Comparison of ENCODE assay signal across 9 cellular contexts in genomic region chr12:12983420-12984035, GRCh38. TPM values are rescaled to one million over a fixed set of nuclear protein-coding genes. Genes with fewer than 3 reads are reported as not detected.
DNase-seq lines count a peak whose midpoint lies in the region; ATAC-seq and TF ChIP-seq lines count a peak whose summit lies in the region.
"Had no signal": no experiment of that assay in that cellular context is flagged by ENCODE, and none has a peak within 500 bp of the region (broad histone marks: within the 10 kb centered on the region; RNA-seq: fewer than 3 reads in every experiment).

No MANE protein-coding gene starts in this region.

- no peaks in the 10 kb centered on the region for H4K20me1 ChIP-seq in PC-9 (ENCODE audit: insufficient read depth)

- H3K4me2 ChIP-seq in PC-9 = no peak overlapping the region

- H3K4me3 ChIP-seq in AG04450 (ENCODE audit: low read depth, low read length) = no peak overlapping the region
- no peak overlapping the region for H3K4me3 ChIP-seq in PC-9
- H3K4me3 ChIP-seq in epithelial cell of esophagus (ENCODE audit: low read length) = no peak overlapping the region
- H3K4me3 ChIP-seq in muscle layer of colon (ENCODE audit: low read depth in 1 of 2, low read length in 2 of 2) = no peak overlapping the region

- H3K27me3 ChIP-seq in AG04450 (ENCODE audit: control insufficient read depth, insufficient read depth, low read length) (no peaks in the 10 kb centered on the region), PC-9 (ENCODE audit: insufficient read depth, low read depth) (no peaks in the 10 kb centered on the region), muscle layer of colon (ENCODE audit: control insufficient read depth in 1 of 2, insufficient read depth in 2 of 2, low read length in 2 of 2) (no peaks in the 10 kb centered on the region)

- no peaks in the 10 kb centered on the region for H3K9me2 ChIP-seq in PC-9 (ENCODE audit: insufficient read depth)

- H3K4me1 Mint-ChIP-seq in activated CD4-positive, alpha-beta memory T cell treated with anti-CD3 and anti-CD28 coated beads, Interleukin-2, amount 10 ng/mL, durations not matched to agents 7 days and 5 days = no peaks in the 10 kb centered on the region

- H3F3A ChIP-seq in PC-9 (ENCODE audit: insufficient read depth, low read depth) = peaks cover 24% of the 10 kb centered on the region; the same call in 1 of the 2 replicates

- no TSS peak for BruUV-seq in PC-9 (replicated peaks; lab: Mats Ljungman, UMichigan)

- no peak overlapping the region for H3K9ac ChIP-seq in muscle layer of colon (ENCODE audit: low read length)

- no peaks in the 10 kb centered on the region for H3K27me3 Mint-ChIP-seq in activated CD4-positive, alpha-beta memory T cell treated with anti-CD3 and anti-CD28 coated beads, Interleukin-2, amount 10 ng/mL, durations not matched to agents 7 days and 5 days

- no peaks in the 10 kb centered on the region for H3K36me3 Mint-ChIP-seq in activated CD4-positive, alpha-beta memory T cell treated with anti-CD3 and anti-CD28 coated beads, Interleukin-2, amount 10 ng/mL, durations not matched to agents 7 days and 5 days (ENCODE audit: low read depth)

- ATAC-seq in GM18505 (IDR thresholded peaks at IDR 0.05; ENCODE audit: unreplicated experiment) = no peak
- no peak for ATAC-seq in GM21723 (IDR thresholded peaks at IDR 0.05; ENCODE audit: unreplicated experiment)

- CTCF ChIA-PET in AG04450 (lab: Charles Lee) = interaction anchor here (0.6 to 11.5 kb wide), 18 partner anchors 11 to 1184 kb away, joined by 3 to 123 read pairs (median 5); no protein-coding TSS in a partner anchor
- CTCF ChIA-PET in PC-9 (lab: Charles Lee) = interaction anchor here (0.6 to 1.2 kb wide), 6 partner anchors 92 to 262 kb away, joined by 3 to 5 read pairs (median 3); partner anchors contain the start of genes DDX47 and GPRC5A
- CTCF ChIA-PET in activated CD4-positive, alpha-beta memory T cell treated with anti-CD3 and anti-CD28 coated beads, Interleukin-2, amount 10 ng/mL, durations not matched to agents 7 days and 5 days (lab: Charles Lee) = interaction anchor here (1.1 to 3.5 kb wide), 7 partner anchors 9 to 147 kb away, joined by 3 to 17 read pairs (median 5); no protein-coding TSS in a partner anchor

- H3K4me3 Mint-ChIP-seq in activated CD4-positive, alpha-beta memory T cell treated with anti-CD3 and anti-CD28 coated beads, Interleukin-2, amount 10 ng/mL, durations not matched to agents 7 days and 5 days = no peak overlapping the region

- DNase-seq in AG04450 (ENCODE audit: low read depth, low spot score) = no peak
- DNase-seq in PC-9 = peak; percentile 40 to 41
- DNase-seq in epithelial cell of esophagus (ENCODE audit: low read depth) = peak; percentile 63
- no peak for DNase-seq in activated CD4-positive, alpha-beta memory T cell treated with anti-CD3 and anti-CD28 coated beads, Interleukin-2, amount 10 ng/mL, durations not matched to agents 7 days and 5 days

- intact Hi-C loops in PC-9 (cut with micrococcal nuclease; ENCODE audit: unreplicated experiment) = loop anchor here (1.0 to 5.0 kb wide), 5 partner anchors 67 to 606 kb away; partner anchors contain the start of gene GPRC5A

- TF ChIP-seq POLR2A in GM18505 (IDR thresholded peaks at IDR 0.05; ENCODE audit: borderline replicate concordance, extremely low read depth, insufficient read depth, insufficient read length) = no peak

- H3K9me3 ChIP-seq in AG04450 (ENCODE audit: control insufficient read depth, insufficient read depth, low read length) (no peaks in the 10 kb centered on the region), PC-9 (ENCODE audit: insufficient read depth, low read depth) (no peaks in the 10 kb centered on the region), muscle layer of colon (ENCODE audit: low read length) (no peaks in the 10 kb centered on the region)

- H3K4me1 ChIP-seq in PC-9 (replicated peaks; ENCODE audit: insufficient read depth) (peaks cover 21% of the 10 kb centered on the region), muscle layer of colon (ENCODE audit: insufficient read depth, low read length) (peaks cover 19% of the 10 kb centered on the region)

- H3K36me3 ChIP-seq in PC-9 (ENCODE audit: low read depth) (peaks cover 33% of the 10 kb centered on the region; the same call in 1 of the 2 replicates), muscle layer of colon (ENCODE audit: insufficient read depth, low read length) (peaks cover 39% of the 10 kb centered on the region)

- peaks cover 24% of the 10 kb centered on the region for H3K79me2 ChIP-seq in PC-9 (ENCODE audit: low read depth)

- TF ChIP-seq CTCF in AG04450 (IDR thresholded peaks at IDR 0.05; ENCODE audit: low read depth, low read length) (peak; percentile 69), GM12874 (IDR thresholded peaks at IDR 0.05; ENCODE audit: insufficient read depth, low read depth, low read length) (peak; percentile 35; the same call in 1 of the 2 replicates), PC-9 (conservative IDR thresholded peaks at IDR 0.05) (peak; percentile 77), epithelial cell of esophagus (IDR thresholded peaks at IDR 0.05; ENCODE audit: insufficient read depth, low read depth, low read length, missing control alignments) (peak; percentile 78)

- POLR2A ChIA-PET in AG04450 (lab: Yijun Ruan, JAX) = no interaction called here
- POLR2A ChIA-PET in PC-9 (lab: Charles Lee; ENCODE audit: unreplicated experiment) = no interaction called here
- POLR2A ChIA-PET in activated CD4-positive, alpha-beta memory T cell treated with anti-CD3 and anti-CD28 coated beads, Interleukin-2, amount 10 ng/mL, durations not matched to agents 7 days and 5 days (lab: Charles Lee) = no interaction called here

- H2AFZ ChIP-seq in PC-9 = no peak overlapping the region

- H3K9me3 Mint-ChIP-seq in activated CD4-positive, alpha-beta memory T cell treated with anti-CD3 and anti-CD28 coated beads, Interleukin-2, amount 10 ng/mL, durations not matched to agents 7 days and 5 days = no peaks in the 10 kb centered on the region

- H3K27ac ChIP-seq in AG04450 (ENCODE audit: low read depth, low read length) (no peak overlapping the region), PC-9 (no peak overlapping the region), muscle layer of colon (ENCODE audit: low read depth, low read length) (peak overlapping the region; percentile 10)

- H3K27ac Mint-ChIP-seq in activated CD4-positive, alpha-beta memory T cell treated with anti-CD3 and anti-CD28 coated beads, Interleukin-2, amount 10 ng/mL, durations not matched to agents 7 days and 5 days = no peak overlapping the region

RNA-seq across cellular contexts. Expression of gene HEBP1, which starts 16.5 kb away (rescaled TPM):
- polyA plus RNA-seq in AG04450 (2011; rRNA removed) = 57.7 and 76.3 TPM in 2 replicates
- polyA minus RNA-seq in AG04450 (2011; rRNA and poly(A)+ RNA removed) = 51.4 and 68.3 TPM in 2 replicates
- 148 and 195 TPM in 2 replicates for total RNA-seq in PC-9 (2021)
- 10 to 100 TPM; 11.1 to 12.5 TPM for total RNA-seq in activated CD4-positive, alpha-beta memory T cell treated with anti-CD3 and anti-CD28 coated beads, Interleukin-2, amount 10 ng/mL, durations not matched to agents 7 days and 5 days

RNA-seq across cellular contexts. Expression of gene GPRC5D, which starts 31.6 kb away (rescaled TPM):
- polyA plus RNA-seq in AG04450 (2011; rRNA removed) = not detected in 2 replicates
- not detected in 2 replicates for polyA minus RNA-seq in AG04450 (2011; rRNA and poly(A)+ RNA removed)
- total RNA-seq in PC-9 (2021) = not detected in 2 replicates
- total RNA-seq in activated CD4-positive, alpha-beta memory T cell treated with anti-CD3 and anti-CD28 coated beads, Interleukin-2, amount 10 ng/mL, durations not matched to agents 7 days and 5 days = 1 to 10 TPM in 1 of 2 experiments, under 1 TPM in 1; 0.73 to 1.6 TPM
- total RNA-seq: glomerular endothelial cell had no signal

Comparison
In these comparisons a context has a peak if more than half of its experiments do, and no peak if none do; other contexts are left out.
1. DNase-seq: peak in PC-9 (2 of 2) and epithelial cell of esophagus (single experiment); none in AG04450 (single experiment) and activated CD4-positive, alpha-beta memory T cell treated with anti-CD3 and anti-CD28 coated beads, Interleukin-2, amount 10 ng/mL, durations not matched to agents 7 days and 5 days (single experiment).
2. RNA of gene HEBP1, which starts 16.5 kb away (total RNA-seq): 148 to 195 TPM in PC-9; 11.1 to 12.5 TPM in activated CD4-positive, alpha-beta memory T cell treated with anti-CD3 and anti-CD28 coated beads, Interleukin-2, amount 10 ng/mL, durations not matched to agents 7 days and 5 days; every median in the first group is over 10 times any median in the second.
3. Peak in every context shown above with its lines, with median percentiles within 50 percentile points of each other: CTCF ChIP-seq.